Comparison of ENCODE assay signal across 7 cellular contexts in genomic region chr7:94907420-94908203, GRCh38. TPM values are rescaled to one million over a fixed set of nuclear protein-coding genes. Genes with fewer than 3 reads are reported as not detected.
DNase-seq lines count a peak whose midpoint lies in the region; ATAC-seq and TF ChIP-seq lines count a peak whose summit lies in the region.

Gene PPP1R9A (plus strand): TSS chr7:94907594. CDS start chr7:94910114, 2,520 bp downstream.

- intact Hi-C loops in left cardiac atrium (cut with DNase I), result no loop called here

- H3K4me1 Mint-ChIP-seq in activated T-cell treated with anti-CD3 and anti-CD28 coated beads, Interleukin-2, amount 50 U/mL, for 72 hours (ENCODE audit: low read depth), result peaks cover 7% of the 10 kb centered on the region

- no peak within 1 kb of the TSS for H3K27ac Mint-ChIP-seq in activated T-cell treated with anti-CD3 and anti-CD28 coated beads, Interleukin-2, amount 50 U/mL, for 72 hours

- TF ChIP-seq CTCF in omental fat pad (IDR thresholded peaks at IDR 0.05), result no peak

- peak within 1 kb of the TSS; percentile 58 for H3K4me3 Mint-ChIP-seq in activated T-cell treated with anti-CD3 and anti-CD28 coated beads, Interleukin-2, amount 50 U/mL, for 72 hours

- H3K36me3 Mint-ChIP-seq in activated T-cell treated with anti-CD3 and anti-CD28 coated beads, Interleukin-2, amount 50 U/mL, for 72 hours (ENCODE audit: insufficient read depth in 2 of 2), result no peaks in the 10 kb centered on the region

- peaks cover 0 to 1% of the 10 kb centered on the region in 2 donors for H3K9me3 Mint-ChIP-seq in activated T-cell treated with anti-CD3 and anti-CD28 coated beads, Interleukin-2, amount 50 U/mL, for 72 hours

- peak; percentile 65 for DNase-seq in NCI-H1105 (lab: John Stamatoyannopoulos, UW)
- DNase-seq in activated T-cell treated with anti-CD3 and anti-CD28 coated beads, Interleukin-2, amount 50 U/mL, for 72 hours, result no peak
- DNase-seq in left cardiac atrium, result peak; percentile 48
- DNase-seq in omental fat pad (ENCODE audit: low spot score), result no peak

- ATAC-seq in GM18519 (IDR thresholded peaks at IDR 0.05; ENCODE audit: low FRiP score, unreplicated experiment), result peak; percentile 44
- peak; percentile 35 to 57 for ATAC-seq in activated T-cell treated with anti-CD3 and anti-CD28 coated beads, Interleukin-2, amount 50 U/mL, for 72 hours (replicated peaks in 1 of 2)
- ATAC-seq in left cardiac atrium, result peak; percentile 77 to 85
- ATAC-seq in omental fat pad (ENCODE audit: low FRiP score), result peak; percentile 52
- ATAC-seq in HG02973 (IDR thresholded peaks at IDR 0.05; ENCODE audit: unreplicated experiment), result no peak
- no peak for ATAC-seq in GM21737 (IDR thresholded peaks at IDR 0.05; ENCODE audit: unreplicated experiment)

- peaks cover 49% of the 10 kb centered on the region for H3K27me3 Mint-ChIP-seq in activated T-cell treated with anti-CD3 and anti-CD28 coated beads, Interleukin-2, amount 50 U/mL, for 72 hours (ENCODE audit: low read depth)

RNA-seq across cellular contexts. Expression of gene PPP1R9A, which starts in this region (rescaled TPM):
- under 1 TPM; 0.02 to 0.19 TPM for total RNA-seq in activated T-cell treated with anti-CD3 and anti-CD28 coated beads, Interleukin-2, amount 50 U/mL, for 72 hours
- 10 to 100 TPM; 22.5 to 27.7 TPM for total RNA-seq in left cardiac atrium
- 10 to 100 TPM in 2 of 4 donors, 1 to 10 TPM in 2; 5.5 to 16.5 (median 9.6) TPM for total RNA-seq in omental fat pad

Comparison
In these comparisons a context has a peak if more than half of its experiments do, and no peak if none do; other contexts are left out.
1. RNA of gene PPP1R9A (total RNA-seq): 22.5 to 27.7 TPM in left cardiac atrium and 5.5 to 16.5 TPM in omental fat pad; 0.02 to 0.19 TPM in activated T-cell treated with anti-CD3 and anti-CD28 coated beads, Interleukin-2, amount 50 U/mL, for 72 hours; every median in the first group is over 4 times any median in the second.
2. Peak in ATAC-seq in activated T-cell treated with anti-CD3 and anti-CD28 coated beads, Interleukin-2, amount 50 U/mL, for 72 hours; RNA of the gene not detected or under 1 TPM.
3. ATAC-seq: peak in GM18519 (single experiment), left cardiac atrium (2 of 2) and omental fat pad (single experiment); none in HG02973 (single experiment) and GM21737 (single experiment).
4. DNase-seq: peak in NCI-H1105 (single experiment) and left cardiac atrium (single experiment); none in activated T-cell treated with anti-CD3 and anti-CD28 coated beads, Interleukin-2, amount 50 U/mL, for 72 hours (0 of 2) and omental fat pad (single experiment).